In the genomic region with DNA sequence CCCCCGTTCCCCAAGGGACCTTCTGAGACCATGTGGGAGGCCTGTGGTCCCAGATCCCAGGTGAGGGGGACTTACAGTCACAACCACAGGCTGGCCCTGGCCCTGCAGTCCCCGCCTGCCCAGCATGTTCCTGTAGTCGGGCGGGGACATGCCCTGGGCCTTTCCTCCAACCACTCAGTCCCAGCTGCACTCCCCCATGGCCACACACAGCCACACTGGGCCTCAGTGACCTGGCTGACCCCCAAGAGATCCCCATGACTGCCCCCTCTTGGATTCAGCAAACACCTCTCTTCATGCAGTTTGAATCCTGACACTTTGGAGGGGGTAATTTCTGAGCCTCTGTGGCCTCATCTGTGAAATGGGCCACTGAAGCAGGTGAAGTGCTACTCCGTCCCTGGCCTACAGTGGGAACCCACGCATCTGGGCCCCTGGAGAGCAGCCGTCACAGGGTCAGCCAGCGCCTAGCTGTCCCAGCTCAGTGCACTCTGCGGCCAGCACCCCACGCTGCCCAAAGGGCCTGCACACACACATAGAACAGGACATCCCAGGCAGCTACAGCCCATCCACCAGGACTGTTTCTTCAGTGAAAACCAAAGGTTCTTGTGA, we compare ENCODE assay signal across 1 cellular context.
TF ChIP-seq lines count a peak whose summit lies in the region.

No MANE protein-coding gene starts in this region.

TF ChIP-seq in IMR-90, 13 proteins besides CTCF, POLR2A, EP300 and RAD21 (continued from another document):
- TF ChIP-seq RFX5 (IDR thresholded peaks at IDR 0.05; ENCODE audit: low read depth, low read length) (no peak), NFE2L2 (IDR thresholded peaks at IDR 0.05; ENCODE audit: low read depth, low read length) (no peak), RCOR1 (IDR thresholded peaks at IDR 0.05; ENCODE audit: insufficient replicate concordance, low read length) (no peak), FOS (IDR thresholded peaks at IDR 0.05; ENCODE audit: low read depth, low read length) (no peak), CEBPB (IDR thresholded peaks at IDR 0.05; ENCODE audit: low read depth, low read length) (no peak), SMC3 (IDR thresholded peaks at IDR 0.05; ENCODE audit: low read depth, low read length) (no peak)
TF ChIP-seq in IMR-90: peak in this region for 0.
